28 cellular contexts compared by ENCODE assay signal in the genomic region with DNA sequence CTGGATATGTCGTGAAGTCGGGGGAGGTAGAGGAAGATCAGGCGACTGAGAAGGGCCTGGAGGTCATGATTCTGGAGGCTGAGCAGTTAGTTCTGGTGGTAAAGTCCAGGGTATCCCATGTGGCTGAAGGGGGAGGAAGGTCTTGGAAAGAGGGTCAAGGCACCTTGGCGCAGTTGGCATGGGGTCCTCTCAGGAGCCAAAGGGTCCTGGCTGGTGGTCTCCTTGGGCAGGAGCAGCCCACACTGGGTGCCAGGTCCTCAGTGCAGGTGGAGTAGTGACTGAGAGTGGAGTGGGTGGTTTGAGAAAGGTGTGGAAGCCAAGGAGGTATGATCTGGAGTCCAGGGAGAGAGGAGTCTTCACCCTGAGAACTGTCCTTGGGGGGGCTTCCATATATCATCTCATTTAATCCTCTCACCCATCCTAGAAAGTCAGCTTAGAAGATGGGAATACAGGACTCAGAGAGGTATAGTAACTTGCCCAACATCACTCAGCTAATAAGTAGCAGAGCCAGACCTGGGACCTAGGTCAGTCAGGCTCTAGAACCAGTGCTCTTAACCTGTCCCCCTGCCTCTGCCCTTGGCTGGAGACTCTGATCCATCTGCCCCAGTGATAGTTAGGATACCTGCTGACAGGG. TPM values are rescaled to one million over a fixed set of nuclear protein-coding genes. Genes with fewer than 3 reads are reported as not detected.
"Had no signal": no experiment of that assay in that cellular context is flagged by ENCODE, and none has a peak within 500 bp of the region (broad histone marks: within the 10 kb centered on the region; RNA-seq: fewer than 3 reads in every experiment).

No MANE protein-coding gene starts in this region.

- H3K27me3 ChIP-seq: ascending aorta, cardiac muscle cell, colonic mucosa, gastrocnemius medialis, hepatocyte, pancreas, stomach, thyroid gland had no signal

- ATAC-seq: stimulated activated memory B cell treated with anti-CD40 and anti-IgM and Interleukin-4, amounts not matched to agents 10 μg/mL and 1 μg/mL and 100 μg/mL, for 72 hours had no signal

- H3K27ac Mint-ChIP-seq: activated naive CD4-positive, alpha-beta T cell treated with anti-CD3 and anti-CD28 coated beads, Interleukin-2, amount 10 ng/mL, durations not matched to agents 7 days and 5 days; activated naive CD8-positive, alpha-beta T cell treated with anti-CD3 and anti-CD28 coated beads, Interleukin-2, amount 10 ng/mL, durations not matched to agents 7 days and 5 days; brain; nephron; stimulated activated memory B cell treated with anti-CD40 and anti-IgM and Interleukin-4, amounts not matched to agents 10 μg/mL and 1 μg/mL and 100 μg/mL, for 72 hours had no signal

- H3K27me3 Mint-ChIP-seq: activated naive CD4-positive, alpha-beta T cell treated with anti-CD3 and anti-CD28 coated beads, Interleukin-2, amount 10 ng/mL, durations not matched to agents 7 days and 5 days; activated naive CD8-positive, alpha-beta T cell treated with anti-CD3 and anti-CD28 coated beads, Interleukin-2, amount 10 ng/mL, durations not matched to agents 7 days and 5 days; brain; stimulated activated memory B cell treated with anti-CD40 and anti-IgM and Interleukin-4, amounts not matched to agents 10 μg/mL and 1 μg/mL and 100 μg/mL, for 72 hours had no signal

- H3K27ac ChIP-seq: ascending aorta, cardiac muscle cell, colonic mucosa, gastrocnemius medialis, hepatocyte, pancreas, prostate gland, sigmoid colon, stomach, thyroid gland, VCaP had no signal

- H3K9me3 ChIP-seq: ascending aorta, colonic mucosa, gastrocnemius medialis, pancreas, prostate gland, sigmoid colon, stomach, thyroid gland had no signal

- H3K9me3 Mint-ChIP-seq: activated naive CD4-positive, alpha-beta T cell treated with anti-CD3 and anti-CD28 coated beads, Interleukin-2, amount 10 ng/mL, durations not matched to agents 7 days and 5 days; activated naive CD8-positive, alpha-beta T cell treated with anti-CD3 and anti-CD28 coated beads, Interleukin-2, amount 10 ng/mL, durations not matched to agents 7 days and 5 days; brain; nephron; stimulated activated memory B cell treated with anti-CD40 and anti-IgM and Interleukin-4, amounts not matched to agents 10 μg/mL and 1 μg/mL and 100 μg/mL, for 72 hours had no signal

- H3K36me3 ChIP-seq: ascending aorta, cardiac muscle cell, colonic mucosa, pancreas, prostate gland, thyroid gland had no signal

- H3K4me3 Mint-ChIP-seq: activated naive CD4-positive, alpha-beta T cell treated with anti-CD3 and anti-CD28 coated beads, Interleukin-2, amount 10 ng/mL, durations not matched to agents 7 days and 5 days; activated naive CD8-positive, alpha-beta T cell treated with anti-CD3 and anti-CD28 coated beads, Interleukin-2, amount 10 ng/mL, durations not matched to agents 7 days and 5 days; brain; nephron; stimulated activated memory B cell treated with anti-CD40 and anti-IgM and Interleukin-4, amounts not matched to agents 10 μg/mL and 1 μg/mL and 100 μg/mL, for 72 hours had no signal

- H3K4me1 ChIP-seq: ascending aorta, colonic mucosa, gastrocnemius medialis, pancreas, sigmoid colon, stomach, thyroid gland had no signal

- H3K4me1 Mint-ChIP-seq: activated naive CD4-positive, alpha-beta T cell treated with anti-CD3 and anti-CD28 coated beads, Interleukin-2, amount 10 ng/mL, durations not matched to agents 7 days and 5 days; activated naive CD8-positive, alpha-beta T cell treated with anti-CD3 and anti-CD28 coated beads, Interleukin-2, amount 10 ng/mL, durations not matched to agents 7 days and 5 days; brain; nephron had no signal

- DNase-seq: activated CD4-positive, alpha-beta T cell treated with anti-CD3 and anti-CD28 coated beads for 4 hours; activated CD4-positive, alpha-beta T cell treated with anti-CD3 and anti-CD28 coated beads, Interleukin-2, amount 50 U/mL, for 4 hours; activated gamma-delta T cell; activated naive CD8-positive, alpha-beta T cell treated with anti-CD3 and anti-CD28 coated beads, Interleukin-2, amount 10 ng/mL, durations not matched to agents 7 days and 5 days; cerebellar nuclear complex; colonic mucosa; effector CD8-positive, alpha-beta T cell; left cardiac atrium; sigmoid colon; stimulated activated CD4-positive, alpha-beta T cell treated with anti-CD3 and anti-CD28 coated beads, Interleukin-4, amount 100 ng/mL, for 24 hours; T-helper 9 cell had no signal

- H3K4me3 ChIP-seq: ascending aorta, cardiac muscle cell, colonic mucosa, gastrocnemius medialis, hepatocyte, pancreas, prostate gland, sigmoid colon, stomach, thyroid gland had no signal

- H3K36me3 Mint-ChIP-seq: activated naive CD4-positive, alpha-beta T cell treated with anti-CD3 and anti-CD28 coated beads, Interleukin-2, amount 10 ng/mL, durations not matched to agents 7 days and 5 days had no signal

RNA-seq across cellular contexts. Expression of a gene that starts 33.5 kb away (rescaled TPM):
- total RNA-seq: activated naive CD8-positive, alpha-beta T cell treated with anti-CD3 and anti-CD28 coated beads, Interleukin-2, amount 10 ng/mL, durations not matched to agents 7 days and 5 days; ascending aorta; colonic mucosa; dermis microvascular lymphatic vessel endothelial cell; gastrocnemius medialis; left cardiac atrium; left ventricle myocardium superior; mucosa of gallbladder; stomach; thyroid gland; ureter had no signal
